In the genomic region with DNA sequence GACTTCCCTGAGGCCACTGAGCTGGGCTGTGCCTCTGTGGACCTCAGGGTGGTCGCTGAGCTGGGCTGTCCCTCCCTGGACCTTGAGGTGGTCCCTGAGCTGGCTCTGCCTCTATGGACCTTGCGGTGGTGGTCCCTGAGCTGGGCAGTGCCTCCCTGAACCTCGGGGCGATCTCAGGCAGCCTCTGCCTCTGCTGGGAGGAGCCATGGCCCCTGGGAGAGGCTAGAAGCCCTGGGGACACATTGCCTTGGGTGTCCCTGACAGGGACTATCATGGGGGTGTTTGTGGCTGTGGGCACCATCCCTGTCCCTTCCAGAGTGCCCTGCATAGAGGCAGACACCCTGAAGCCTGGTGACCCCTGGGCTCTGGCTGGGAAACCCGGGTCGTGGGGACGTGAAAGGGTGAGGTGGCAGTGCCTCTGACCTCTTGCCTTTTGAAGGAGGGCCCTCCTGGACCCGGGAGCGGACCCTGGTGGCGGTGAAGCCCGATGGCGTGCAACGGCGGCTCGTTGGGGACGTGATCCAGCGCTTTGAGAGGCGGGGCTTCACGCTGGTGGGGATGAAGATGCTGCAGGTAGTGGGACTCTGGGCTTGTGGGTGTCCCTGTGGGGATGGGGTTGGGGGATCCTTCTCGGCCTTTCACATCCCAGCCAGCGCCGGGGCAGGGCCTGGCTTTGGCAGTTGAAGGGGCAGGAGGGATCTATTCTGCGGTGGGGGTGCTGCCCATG, we compare ENCODE assay signal across 12 cellular contexts. TPM values are rescaled to one million over a fixed set of nuclear protein-coding genes. Genes with fewer than 3 reads are reported as not detected.
DNase-seq lines count a peak whose midpoint lies in the region; ATAC-seq and TF ChIP-seq lines count a peak whose summit lies in the region.
"Had no signal": no experiment of that assay in that cellular context is flagged by ENCODE, and none has a peak within 500 bp of the region (broad histone marks: within the 10 kb centered on the region; RNA-seq: fewer than 3 reads in every experiment).

No MANE protein-coding gene starts in this region.

- WGBS in heart left ventricle, 4 donors: 82 to 86% (median 85%) methylated on average over 21 to 23 of the region's 23 CpGs

- POLR2A ChIA-PET in activated naive CD8-positive, alpha-beta T cell treated with anti-CD3 and anti-CD28 coated beads, Interleukin-2, amount 10 ng/mL, durations not matched to agents 7 days and 5 days (lab: Charles Lee): no interaction called here

- H3K27me3 Mint-ChIP-seq in activated naive CD8-positive, alpha-beta T cell treated with anti-CD3 and anti-CD28 coated beads, Interleukin-2, amount 10 ng/mL, durations not matched to agents 7 days and 5 days: peaks cover 29% of the 10 kb centered on the region
- H3K27me3 Mint-ChIP-seq in mesothelial cell of epicardium (ENCODE audit: low read depth): no peaks in the 10 kb centered on the region
- H3K27me3 Mint-ChIP-seq in type B pancreatic cell: no peaks in the 10 kb centered on the region

- intact Hi-C loops in heart left ventricle (cut with DNase I): loop anchor here in 3 of 10 donors (10.0 kb wide), 2 partner anchors 86 to 266 kb away; a partner anchor contains a TSS
- intact Hi-C loops in cardiac septum (cut with DNase I): no loop called here

- TF ChIP-seq POLR2A in heart left ventricle (IDR thresholded peaks at IDR 0.05): no peak

- ATAC-seq in heart left ventricle: no peak
- ATAC-seq in activated naive CD8-positive, alpha-beta T cell treated with anti-CD3 and anti-CD28 coated beads, Interleukin-2, amount 10 ng/mL, durations not matched to agents 7 days and 5 days (ENCODE audit: low read depth): no peak

- H3K4me1 ChIP-seq in heart left ventricle: peaks cover 0 to 41% (median 17%) of the 10 kb centered on the region in 12 donors

- peaks cover 10% of the 10 kb centered on the region for H3K4me1 Mint-ChIP-seq in activated naive CD8-positive, alpha-beta T cell treated with anti-CD3 and anti-CD28 coated beads, Interleukin-2, amount 10 ng/mL, durations not matched to agents 7 days and 5 days
- H3K4me1 Mint-ChIP-seq in mesothelial cell of epicardium: peaks cover 23% of the 10 kb centered on the region
- peaks cover 12% of the 10 kb centered on the region for H3K4me1 Mint-ChIP-seq in type B pancreatic cell (ENCODE audit: unreplicated experiment)

- H3K27ac Mint-ChIP-seq in activated naive CD8-positive, alpha-beta T cell treated with anti-CD3 and anti-CD28 coated beads, Interleukin-2, amount 10 ng/mL, durations not matched to agents 7 days and 5 days: no peak overlapping the region
- H3K27ac Mint-ChIP-seq in mesothelial cell of epicardium (peak overlapping the region; percentile 90), type B pancreatic cell (peak overlapping the region; percentile 72)

- H3K9me3 ChIP-seq in heart left ventricle: no peaks in the 10 kb centered on the region

- peaks cover 0 to 5% (median 0%) of the 10 kb centered on the region in 9 donors for H3K36me3 ChIP-seq in heart left ventricle

- H3K9me3 Mint-ChIP-seq in activated naive CD8-positive, alpha-beta T cell treated with anti-CD3 and anti-CD28 coated beads, Interleukin-2, amount 10 ng/mL, durations not matched to agents 7 days and 5 days: no peaks in the 10 kb centered on the region
- H3K9me3 Mint-ChIP-seq in mesothelial cell of epicardium: no peaks in the 10 kb centered on the region
- no peaks in the 10 kb centered on the region for H3K9me3 Mint-ChIP-seq in type B pancreatic cell

- DNase-seq in heart left ventricle: no peak
- DNase-seq in cardiac septum (ENCODE audit: low spot score): no peak
- DNase-seq in activated naive CD8-positive, alpha-beta T cell treated with anti-CD3 and anti-CD28 coated beads, Interleukin-2, amount 10 ng/mL, durations not matched to agents 7 days and 5 days: peak; percentile 32
- no peak for DNase-seq in mesothelial cell of epicardium (ENCODE audit: low spot score in 2 of 2, unreplicated experiment in 2 of 2)
- DNase-seq in type B pancreatic cell (ENCODE audit: extremely low spot score, unreplicated experiment): no peak
- DNase-seq in stimulated activated CD4-positive, alpha-beta T cell treated with anti-CD3 and anti-CD28 coated beads, Interleukin-1b, Interleukin-23, amount 100 ng/mL, for 48 hours: no peak
- no peak for DNase-seq in T1000 (lab: John Stamatoyannopoulos, UW)
- DNase-seq in DMS79 (lab: John Stamatoyannopoulos, UW): no peak
- DNase-seq: effector memory CD4-positive, alpha-beta T cell; NCI-H2029 treated with DMSO at 0.1 percent for 48 hours; SHP77; small intestine had no signal

- peak overlapping the region in 7 of 12 donors; percentile 63 to 92 (median 82) for H3K27ac ChIP-seq in heart left ventricle

- TF ChIP-seq CTCF in heart left ventricle (IDR thresholded peaks at IDR 0.05) (no peak), mesothelial cell of epicardium (IDR thresholded peaks at IDR 0.05; ENCODE audit: unreplicated experiment) (peak; percentile 6), type B pancreatic cell (conservative IDR thresholded peaks at IDR 0.05) (no peak)

- no peak overlapping the region for H3K4me3 Mint-ChIP-seq in activated naive CD8-positive, alpha-beta T cell treated with anti-CD3 and anti-CD28 coated beads, Interleukin-2, amount 10 ng/mL, durations not matched to agents 7 days and 5 days
- H3K4me3 Mint-ChIP-seq in mesothelial cell of epicardium: peak overlapping the region; percentile 58
- peak overlapping the region; percentile 80 for H3K4me3 Mint-ChIP-seq in type B pancreatic cell

- H3K27me3 ChIP-seq in heart left ventricle: no peaks in the 10 kb centered on the region

- H3K36me3 Mint-ChIP-seq in activated naive CD8-positive, alpha-beta T cell treated with anti-CD3 and anti-CD28 coated beads, Interleukin-2, amount 10 ng/mL, durations not matched to agents 7 days and 5 days: no peaks in the 10 kb centered on the region
- H3K36me3 Mint-ChIP-seq in mesothelial cell of epicardium (peaks cover 2% of the 10 kb centered on the region), type B pancreatic cell (no peaks in the 10 kb centered on the region)

- H3K4me3 ChIP-seq in heart left ventricle: peak overlapping the region in 1 of 12 donors; percentile 87

RNA-seq across cellular contexts. Expression of a gene that starts 1.7 kb away (rescaled TPM):
- total RNA-seq in heart left ventricle (10 to 100 TPM; 53.9 to 95.3 (median 73.8) TPM), cardiac septum (65.0 TPM), mesothelial cell of epicardium (252 to 258 TPM (median 253 TPM) in 3 replicates), type B pancreatic cell (ENCODE audit: low replicate concordance) (72.8 and 166 TPM in 2 replicates)
- polyA plus RNA-seq in heart left ventricle: 100 to 1,000 TPM in 1 of 2 donors, 10 to 100 TPM in 1; 37.5 to 103 TPM
- total RNA-seq in activated naive CD8-positive, alpha-beta T cell treated with anti-CD3 and anti-CD28 coated beads, Interleukin-2, amount 10 ng/mL, durations not matched to agents 7 days and 5 days: 1 to 10 TPM; 8.2 to 8.8 TPM

RNA-seq across cellular contexts. Expression of a gene that starts 3.0 kb away (rescaled TPM):
- total RNA-seq in heart left ventricle: 10 to 100 TPM in 6 of 9 donors, 1 to 10 TPM in 3; 6.9 to 20.6 (median 12.2) TPM
- 10 to 100 TPM in 1 of 2 donors, 1 to 10 TPM in 1; 7.1 to 17.1 TPM for polyA plus RNA-seq in heart left ventricle
- total RNA-seq in cardiac septum: 11.6 TPM
- total RNA-seq in activated naive CD8-positive, alpha-beta T cell treated with anti-CD3 and anti-CD28 coated beads, Interleukin-2, amount 10 ng/mL, durations not matched to agents 7 days and 5 days: 1 to 10 TPM; 5.6 to 7.9 TPM
- total RNA-seq in mesothelial cell of epicardium: 29.3 to 35.4 TPM (median 31.2 TPM) in 3 replicates
- total RNA-seq in type B pancreatic cell (ENCODE audit: low replicate concordance): 21.5 and 22.1 TPM in 2 replicates

RNA-seq across cellular contexts. Expression of a gene that starts 16.9 kb away (rescaled TPM):
- 10 to 100 TPM; 32.3 to 65.3 (median 44.9) TPM for total RNA-seq in heart left ventricle
- polyA plus RNA-seq in heart left ventricle: 10 to 100 TPM; 30.1 to 63.8 TPM
- total RNA-seq in cardiac septum: 42.8 TPM
- 10 to 100 TPM; 58.9 to 59.0 TPM for total RNA-seq in activated naive CD8-positive, alpha-beta T cell treated with anti-CD3 and anti-CD28 coated beads, Interleukin-2, amount 10 ng/mL, durations not matched to agents 7 days and 5 days
- total RNA-seq in mesothelial cell of epicardium: 48.6 to 51.4 TPM (median 49.0 TPM) in 3 replicates
- 56.0 and 71.1 TPM in 2 replicates for total RNA-seq in type B pancreatic cell (ENCODE audit: low replicate concordance)

RNA-seq across cellular contexts. Expression of a gene that starts 26.7 kb away (rescaled TPM):
- total RNA-seq in heart left ventricle (10 to 100 TPM; 19.9 to 39.9 (median 31.9) TPM), cardiac septum (52.2 TPM), mesothelial cell of epicardium (53.9 to 68.8 TPM (median 59.7 TPM) in 3 replicates), type B pancreatic cell (ENCODE audit: low replicate concordance) (43.4 and 52.1 TPM in 2 replicates)
- 10 to 100 TPM; 19.3 to 35.2 TPM for polyA plus RNA-seq in heart left ventricle
- total RNA-seq in activated naive CD8-positive, alpha-beta T cell treated with anti-CD3 and anti-CD28 coated beads, Interleukin-2, amount 10 ng/mL, durations not matched to agents 7 days and 5 days: 10 to 100 TPM; 28.8 to 29.3 TPM

RNA-seq across cellular contexts. Expression of a gene that starts 28.4 kb away (rescaled TPM):
- total RNA-seq in heart left ventricle (100 to 1,000 TPM in 2 of 9 donors, 10 to 100 TPM in 7; 66.3 to 126 (median 77.7) TPM), cardiac septum (60.1 TPM), mesothelial cell of epicardium (75.3 to 75.9 TPM (median 75.9 TPM) in 3 replicates), type B pancreatic cell (ENCODE audit: low replicate concordance) (69.6 and 75.3 TPM in 2 replicates)
- 100 to 1,000 TPM; 135 to 157 TPM for polyA plus RNA-seq in heart left ventricle
- total RNA-seq in activated naive CD8-positive, alpha-beta T cell treated with anti-CD3 and anti-CD28 coated beads, Interleukin-2, amount 10 ng/mL, durations not matched to agents 7 days and 5 days: 10 to 100 TPM; 64.4 to 67.5 TPM
